ENCODE assay signal across 18 cellular contexts in the genomic region with DNA sequence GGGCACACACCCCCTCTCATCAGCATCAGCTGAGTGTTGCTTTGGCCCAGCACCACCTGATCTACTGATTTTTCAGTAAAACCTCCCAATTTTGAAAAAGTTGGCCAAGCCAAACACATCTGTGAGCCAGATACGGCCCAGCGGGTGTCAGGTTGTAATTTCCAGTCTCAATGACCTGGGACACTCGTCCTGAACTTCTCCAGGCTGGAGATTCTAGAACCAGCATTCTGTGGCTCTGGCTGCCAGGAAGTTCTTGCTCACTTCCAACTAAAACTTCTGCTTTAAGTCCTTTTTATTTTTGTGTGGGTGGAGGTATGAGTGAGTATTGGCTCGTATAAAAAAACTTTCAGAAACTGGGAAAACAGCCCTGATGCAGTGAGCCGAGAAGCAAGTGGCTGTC. TPM values are rescaled to one million over a fixed set of nuclear protein-coding genes. Genes with fewer than 3 reads are reported as not detected.
A peak's percentile ranks its signal among the peaks of the same experiment; 100 is the strongest.
DNase-seq lines count a peak whose midpoint lies in the region; ATAC-seq and TF ChIP-seq lines count a peak whose summit lies in the region.
"Had no signal": no experiment of that assay in that cellular context is flagged by ENCODE, and none has a peak within 500 bp of the region (broad histone marks: within the 10 kb centered on the region; RNA-seq: fewer than 3 reads in every experiment).

No MANE protein-coding gene starts in this region.

- intact Hi-C loops in left ventricle myocardium superior (cut with micrococcal nuclease), result no loop called here
- intact Hi-C loops in sciatic nerve (cut with DNase I), result no loop called here
- intact Hi-C loops in body of pancreas (cut with DNase I), result no loop called here

- ATAC-seq in left ventricle myocardium superior (peak; percentile 34), sciatic nerve (peak; percentile 16), body of pancreas (no peak)
- ATAC-seq in activated CD8-positive, alpha-beta memory T cell treated with anti-CD3 and anti-CD28 coated beads, Interleukin-2, amount 10 ng/mL, durations not matched to agents 7 days and 5 days, result no peak
- ATAC-seq: activated T-cell treated with anti-CD3 and anti-CD28 coated beads, Interleukin-2, amount 50 U/mL, for 72 hours; PC-3; T-cell had no signal

- 74 to 75% methylated on average over 5 of the region's 5 CpGs for WGBS in body of pancreas, 2 donors

- H3K36me3 ChIP-seq in body of pancreas (replicated peaks in 1 of 2; ENCODE audit: insufficient read depth in 1 of 2, low read depth in 2 of 2), result no peaks in the 10 kb centered on the region

- DNase-seq in AG04450 (ENCODE audit: low read depth, low spot score) (no peak), caudate nucleus (lab: John Stamatoyannopoulos, UW) (peak in 1 of 61 donors; percentile 12), left ventricle myocardium superior (no peak), sciatic nerve (ENCODE audit: low spot score) (no peak), GM10266 (ENCODE audit: extremely low spot score) (no peak), body of pancreas (no peak), SHP77 treated with DMSO at 0.1 percent for 48 hours (lab: John Stamatoyannopoulos, UW) (no peak)
- no peak for DNase-seq in activated CD8-positive, alpha-beta memory T cell treated with anti-CD3 and anti-CD28 coated beads, Interleukin-2, amount 10 ng/mL, durations not matched to agents 7 days and 5 days
- DNase-seq: activated CD4-positive, alpha-beta T cell treated with anti-CD3 and anti-CD28 coated beads for 48 hours; activated T-cell treated with anti-CD3 and anti-CD28 coated beads, Interleukin-2, amount 50 U/mL, for 72 hours; COR-L47; NCI-H1105; NCI-H446 treated with DMSO at 0.1 percent for 48 hours; PC-3; psoas muscle; T-cell had no signal

- H3K27ac ChIP-seq in AG04450 (ENCODE audit: low read depth, low read length) (peak overlapping the region; percentile 34), caudate nucleus (ENCODE audit: low read depth, low read length) (peak overlapping the region; percentile 59), body of pancreas (no peak overlapping the region)
- H3K27ac ChIP-seq: psoas muscle had no signal

- CTCF ChIA-PET in AG04450 (lab: Charles Lee), result interaction anchor here (1.2 kb wide), 1 partner anchor 34 kb away, joined by 3 read pairs; no protein-coding TSS in a partner anchor
- CTCF ChIA-PET in activated CD8-positive, alpha-beta memory T cell treated with anti-CD3 and anti-CD28 coated beads, Interleukin-2, amount 10 ng/mL, durations not matched to agents 7 days and 5 days (lab: Charles Lee), result no interaction called here

- H3K36me3 Mint-ChIP-seq in activated CD8-positive, alpha-beta memory T cell treated with anti-CD3 and anti-CD28 coated beads, Interleukin-2, amount 10 ng/mL, durations not matched to agents 7 days and 5 days, result no peaks in the 10 kb centered on the region
- H3K36me3 Mint-ChIP-seq: memory B cell, T-cell had no signal

- no peak overlapping the region for H3K4me3 Mint-ChIP-seq in activated CD8-positive, alpha-beta memory T cell treated with anti-CD3 and anti-CD28 coated beads, Interleukin-2, amount 10 ng/mL, durations not matched to agents 7 days and 5 days
- H3K4me3 Mint-ChIP-seq: activated T-cell treated with anti-CD3 and anti-CD28 coated beads, Interleukin-2, amount 50 U/mL, for 72 hours; memory B cell; T-cell had no signal

- no peak overlapping the region for H3K4me3 ChIP-seq in AG04450 (ENCODE audit: low read depth, low read length)
- no peak overlapping the region for H3K4me3 ChIP-seq in body of pancreas
- H3K4me3 ChIP-seq: psoas muscle had no signal

- H3K27ac Mint-ChIP-seq in activated CD8-positive, alpha-beta memory T cell treated with anti-CD3 and anti-CD28 coated beads, Interleukin-2, amount 10 ng/mL, durations not matched to agents 7 days and 5 days, result no peak overlapping the region
- H3K27ac Mint-ChIP-seq: activated T-cell treated with anti-CD3 and anti-CD28 coated beads, Interleukin-2, amount 50 U/mL, for 72 hours; memory B cell; T-cell had no signal

- peaks cover 29% of the 10 kb centered on the region for H3K27me3 Mint-ChIP-seq in activated CD8-positive, alpha-beta memory T cell treated with anti-CD3 and anti-CD28 coated beads, Interleukin-2, amount 10 ng/mL, durations not matched to agents 7 days and 5 days

- TF ChIP-seq POLR2A in body of pancreas (IDR thresholded peaks at IDR 0.05), result no peak

- H3K4me1 ChIP-seq in body of pancreas, result no peaks in the 10 kb centered on the region
- H3K4me1 ChIP-seq: psoas muscle had no signal

- POLR2A ChIA-PET in AG04450 (lab: Yijun Ruan, JAX), result no interaction called here

- H3K9me3 ChIP-seq in AG04450 (ENCODE audit: control insufficient read depth, insufficient read depth, low read length), result no peaks in the 10 kb centered on the region
- H3K9me3 ChIP-seq in body of pancreas, result no peaks in the 10 kb centered on the region
- H3K9me3 ChIP-seq: psoas muscle had no signal

- no peak for TF ChIP-seq CTCF in AG04450 (IDR thresholded peaks at IDR 0.05; ENCODE audit: low read depth, low read length)
- no peak for TF ChIP-seq CTCF in GM10266 (IDR thresholded peaks at IDR 0.05; ENCODE audit: control insufficient read depth, insufficient read depth, low read depth, missing control alignments)
- no peak for TF ChIP-seq CTCF in body of pancreas (IDR thresholded peaks at IDR 0.05)

- no peaks in the 10 kb centered on the region for H3K9me3 Mint-ChIP-seq in activated CD8-positive, alpha-beta memory T cell treated with anti-CD3 and anti-CD28 coated beads, Interleukin-2, amount 10 ng/mL, durations not matched to agents 7 days and 5 days (ENCODE audit: low read depth)
- H3K9me3 Mint-ChIP-seq: activated T-cell treated with anti-CD3 and anti-CD28 coated beads, Interleukin-2, amount 50 U/mL, for 72 hours; memory B cell; T-cell had no signal

- no peaks in the 10 kb centered on the region for H3K4me1 Mint-ChIP-seq in activated CD8-positive, alpha-beta memory T cell treated with anti-CD3 and anti-CD28 coated beads, Interleukin-2, amount 10 ng/mL, durations not matched to agents 7 days and 5 days

- H3K27me3 ChIP-seq in AG04450 (ENCODE audit: control insufficient read depth, insufficient read depth, low read length) (no peaks in the 10 kb centered on the region), body of pancreas (peaks cover 0 to 6% of the 10 kb centered on the region in 2 donors)

RNA-seq across cellular contexts. Expression of a gene that starts 5.1 kb away (rescaled TPM):
- polyA plus RNA-seq in AG04450 (2011; rRNA removed), result 2.9 and 3.5 TPM in 2 replicates
- polyA minus RNA-seq in AG04450 (2011; rRNA and poly(A)+ RNA removed), result 2.7 and 4.6 TPM in 2 replicates
- total RNA-seq in left ventricle myocardium superior (5.3 TPM), sciatic nerve (56.0 TPM), body of pancreas (under 1 TPM; 0.78 to 0.99 TPM)
- not detected for total RNA-seq in activated CD8-positive, alpha-beta memory T cell treated with anti-CD3 and anti-CD28 coated beads, Interleukin-2, amount 10 ng/mL, durations not matched to agents 7 days and 5 days
- total RNA-seq: activated T-cell treated with anti-CD3 and anti-CD28 coated beads, Interleukin-2, amount 50 U/mL, for 72 hours; T-cell had no signal

RNA-seq across cellular contexts. Expression of a gene that starts 48.6 kb away (rescaled TPM):
- 0.04 and 0.12 TPM in 2 replicates for polyA plus RNA-seq in AG04450 (2011; rRNA removed)
- polyA minus RNA-seq in AG04450 (2011; rRNA and poly(A)+ RNA removed), result 0.32 TPM in 1 of 2 replicates, not detected in the other
- total RNA-seq in left ventricle myocardium superior (not detected), sciatic nerve (2.3 TPM), body of pancreas (not detected)
- total RNA-seq in activated CD8-positive, alpha-beta memory T cell treated with anti-CD3 and anti-CD28 coated beads, Interleukin-2, amount 10 ng/mL, durations not matched to agents 7 days and 5 days, result not detected
- total RNA-seq: A172; activated T-cell treated with anti-CD3 and anti-CD28 coated beads, Interleukin-2, amount 50 U/mL, for 72 hours; PC-3; T-cell had no signal

Comparison
In these comparisons a context has a peak if more than half of its experiments do, and no peak if none do; other contexts are left out.
1. H3K27ac ChIP-seq: peak in AG04450 (single experiment) and caudate nucleus (single experiment); none in body of pancreas (0 of 4).
2. ATAC-seq: peak in left ventricle myocardium superior (single experiment) and sciatic nerve (single experiment); none in body of pancreas (single experiment) and activated CD8-positive, alpha-beta memory T cell treated with anti-CD3 and anti-CD28 coated beads, Interleukin-2, amount 10 ng/mL, durations not matched to agents 7 days and 5 days (single experiment).